In the genomic region with DNA sequence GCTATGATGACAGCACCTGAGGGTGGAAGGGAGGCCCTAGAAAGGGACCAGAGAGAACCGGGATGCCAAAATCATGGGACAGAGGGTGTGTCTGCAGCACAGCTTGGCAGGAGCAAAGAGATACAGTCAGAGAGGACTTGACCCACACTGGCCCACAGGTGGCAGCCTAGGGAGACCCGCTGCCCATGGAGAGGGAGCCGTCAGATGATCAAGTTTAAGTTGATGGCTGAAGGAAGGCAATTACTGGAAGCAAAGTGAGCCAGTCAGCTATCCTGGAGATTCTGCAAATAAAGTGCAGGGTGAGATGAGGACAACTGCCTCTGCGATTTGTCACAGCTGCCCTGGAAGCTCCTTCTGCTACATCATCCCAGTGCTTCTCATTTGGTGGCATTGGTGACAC, we compare ENCODE assay signal across 16 cellular contexts.
DNase-seq lines count a peak whose midpoint lies in the region; ATAC-seq, FAIRE-seq and TF ChIP-seq lines count a peak whose summit lies in the region.
"Had no signal": no experiment of that assay in that cellular context is flagged by ENCODE, and none has a peak within 500 bp of the region (broad histone marks: within the 10 kb centered on the region; RNA-seq: fewer than 3 reads in every experiment).

No MANE protein-coding gene starts in this region.

- BruUV-seq in GM12878 (replicated peaks; lab: Mats Ljungman, UMichigan): no TSS peak

- H3K79me2 ChIP-seq in GM12878 (ENCODE audit: control insufficient read depth, insufficient read depth, low read length): no peaks in the 10 kb centered on the region
- H3K79me2 ChIP-seq: hepatocyte had no signal

- peak; percentile 59; the same call in 2 of the 3 replicates for ATAC-seq in GM12878
- ATAC-seq in HG02973 (IDR thresholded peaks at IDR 0.05; ENCODE audit: unreplicated experiment): no peak
- ATAC-seq: left lung had no signal

- SMC1A ChIA-PET in GM12878 (lab: Charles Lee; ENCODE audit: uncharacterized antibody, unreplicated experiment): no interaction called here

- H3K4me2 ChIP-seq in GM12878 (ENCODE audit: control insufficient read depth, insufficient read depth): no peak overlapping the region
- H3K4me2 ChIP-seq: hepatocyte had no signal

- no peaks in the 10 kb centered on the region for H3K27me3 ChIP-seq in GM12878 (replicated peaks in 1 of 2; ENCODE audit: control insufficient read depth in 2 of 2, insufficient read depth in 2 of 2, low read length in 1 of 2)
- H3K27me3 ChIP-seq: hepatocyte, left lung had no signal

- in situ Hi-C loops in GM12878 (cut with MboI): no loop called here

- WGBS in GM12878 (ENCODE audit: insufficient coverage, insufficient replicate concordance, low lambda C conversion rate, missing lambda C conversion rate): 14% methylated on average over 4 of the region's 4 CpGs

- TF ChIP-seq POLR2A in GM12878 (IDR thresholded peaks at IDR 0.05; ENCODE audit: low read depth, low read length) (no peak), H54 (IDR thresholded peaks at IDR 0.05; ENCODE audit: low read depth, low read length) (no peak)

- H3K4me1 ChIP-seq in GM12878 (ENCODE audit: control insufficient read depth, insufficient read depth, low read length): no peaks in the 10 kb centered on the region
- H3K4me1 ChIP-seq: left lung, SJCRH30 had no signal

- H3K36me3 ChIP-seq in GM12878 (ENCODE audit: control insufficient read depth in 2 of 2, insufficient read depth in 2 of 2, low read length in 1 of 2): no peaks in the 10 kb centered on the region
- H3K36me3 ChIP-seq: left lung, SJCRH30 had no signal

- intact Hi-C loops in GM12878 (cut with micrococcal nuclease; ENCODE audit: unreplicated experiment): no loop called here

- DNase-seq in GM12864 (ENCODE audit: low read depth) (no peak), NCI-H146 (lab: John Stamatoyannopoulos, UW) (peak; percentile 50), GM12878 (ENCODE audit: low read depth, low spot score) (no peak), NCI-H524 treated with DMSO at 0.1 percent for 48 hours (lab: John Stamatoyannopoulos, UW) (no peak), H54 (ENCODE audit: insufficient read length, low spot score) (no peak)
- DNase-seq in NK-92 treated with Interleukin-12 subunit alpha and Interleukin-12 subunit beta, amount 100 ng/mL, for 24 hours (lab: John Stamatoyannopoulos, UW): no peak
- DNase-seq: activated gamma-delta T cell, left lung, NCI-H1436 treated with DMSO at 0.1 percent for 48 hours, NCI-H774, substantia nigra had no signal

- RAD21 ChIA-PET in GM12878 (lab: Charles Lee; ENCODE audit: unreplicated experiment): no interaction called here

- TF ChIP-seq CTCF in 22Rv1 (IDR thresholded peaks at IDR 0.05) (peak; percentile 40), GM12864 (IDR thresholded peaks at IDR 0.05; ENCODE audit: low read depth, low read length, missing control alignments) (peak; percentile 48), GM12878 (IDR thresholded peaks at IDR 0.05 in 2 of 3, conservative IDR thresholded peaks at IDR 0.05 in 1 of 3; ENCODE audit: control insufficient read depth in 2 of 3, extremely low read depth in 1 of 3, insufficient read depth in 1 of 3, low read depth in 3 of 3, low read length in 3 of 3) (peak in 2 of 3 experiments; percentile 3 to 18; a peak in 1 of 6 replicates)

- H3K9me3 ChIP-seq in GM12878 (replicated peaks; ENCODE audit: control insufficient read depth, insufficient read depth, low read length): no peaks in the 10 kb centered on the region
- H3K9me3 ChIP-seq: left lung, SJCRH30 had no signal

- H3K4me3 ChIP-seq in GM12864 (ENCODE audit: low read depth, low read length) (no peak overlapping the region), GM12878 (no peak overlapping the region)
- H3K4me3 ChIP-seq: hepatocyte, left lung, SJCRH30 had no signal

- H4K20me1 ChIP-seq in GM12878 (ENCODE audit: control insufficient read depth, insufficient read depth): no peaks in the 10 kb centered on the region

- no peak for TF ChIP-seq EP300 in GM12878 (IDR thresholded peaks at IDR 0.05; ENCODE audit: borderline replicate concordance in 1 of 2, control insufficient read depth in 1 of 2, low read depth in 2 of 2, low read length in 2 of 2)

- H3K9ac ChIP-seq in GM12878 (ENCODE audit: control insufficient read depth, insufficient read depth, low read length): no peak overlapping the region

- H3K27ac ChIP-seq in 22Rv1 (no peak overlapping the region), GM12878 (ENCODE audit: control insufficient read depth, insufficient read depth) (no peak overlapping the region)
- H3K27ac ChIP-seq: hepatocyte, left lung, SJCRH30 had no signal

- FAIRE-seq in GM12878 (lab: Jason Lieb, UNC): no peak
- no peak for FAIRE-seq in H54 (lab: Jason Lieb, UNC)
- FAIRE-seq: astrocyte had no signal

- CTCF ChIA-PET in GM12878 (lab: Yijun Ruan, JAX): no interaction called here

- no peak overlapping the region for H2AFZ ChIP-seq in GM12878 (ENCODE audit: control insufficient read depth, low read depth, low read length)
- H2AFZ ChIP-seq: hepatocyte had no signal

- no peak for TF ChIP-seq RAD21 in GM12878 (IDR thresholded peaks at IDR 0.05; ENCODE audit: insufficient read depth, low read depth, low read length)

- POLR2A ChIA-PET in GM12878 (lab: Charles Lee): no interaction called here

TF ChIP-seq in GM12878, 131 proteins besides CTCF, POLR2A, EP300 and RAD21:
- TF ChIP-seq ZNF217 (IDR thresholded peaks at IDR 0.05) (no peak), TARDBP (IDR thresholded peaks at IDR 0.05; ENCODE audit: borderline replicate concordance) (no peak), HDGF (IDR thresholded peaks at IDR 0.05) (no peak), NFXL1 (IDR thresholded peaks at IDR 0.05; ENCODE audit: borderline replicate concordance) (no peak), NR2C2 (IDR thresholded peaks at IDR 0.05; ENCODE audit: borderline replicate concordance, control insufficient read depth, insufficient read length, low read depth) (no peak), BHLHE40 (IDR thresholded peaks at IDR 0.05; ENCODE audit: borderline replicate concordance in 1 of 2, low read depth in 2 of 2, low read length in 1 of 2) (no peak), STAT1 (conservative IDR thresholded peaks at IDR 0.05) (no peak), BMI1 (IDR thresholded peaks at IDR 0.05; ENCODE audit: borderline replicate concordance) (no peak), MEF2B (IDR thresholded peaks at IDR 0.05; ENCODE audit: partially characterized antibody, poor library complexity, severe bottlenecking) (no peak)
- TF ChIP-seq, protein P1, sequence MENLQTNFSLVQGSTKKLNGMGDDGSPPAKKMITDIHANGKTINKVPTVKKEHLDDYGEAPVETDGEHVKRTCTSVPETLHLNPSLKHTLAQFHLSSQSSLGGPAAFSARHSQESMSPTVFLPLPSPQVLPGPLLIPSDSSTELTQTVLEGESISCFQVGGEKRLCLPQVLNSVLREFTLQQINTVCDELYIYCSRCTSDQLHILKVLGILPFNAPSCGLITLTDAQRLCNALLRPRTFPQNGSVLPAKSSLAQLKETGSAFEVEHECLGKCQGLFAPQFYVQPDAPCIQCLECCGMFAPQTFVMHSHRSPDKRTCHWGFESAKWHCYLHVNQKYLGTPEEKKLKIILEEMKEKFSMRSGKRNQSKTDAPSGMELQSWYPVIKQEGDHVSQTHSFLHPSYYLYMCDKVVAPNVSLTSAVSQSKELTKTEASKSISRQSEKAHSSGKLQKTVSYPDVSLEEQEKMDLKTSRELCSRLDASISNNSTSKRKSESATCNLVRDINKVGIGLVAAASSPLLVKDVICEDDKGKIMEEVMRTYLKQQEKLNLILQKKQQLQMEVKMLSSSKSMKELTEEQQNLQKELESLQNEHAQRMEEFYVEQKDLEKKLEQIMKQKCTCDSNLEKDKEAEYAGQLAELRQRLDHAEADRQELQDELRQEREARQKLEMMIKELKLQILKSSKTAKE (IDR thresholded peaks at IDR 0.05; ENCODE audit: low read depth, poor library complexity, severe bottlenecking): no peak
- TF ChIP-seq, protein P2, sequence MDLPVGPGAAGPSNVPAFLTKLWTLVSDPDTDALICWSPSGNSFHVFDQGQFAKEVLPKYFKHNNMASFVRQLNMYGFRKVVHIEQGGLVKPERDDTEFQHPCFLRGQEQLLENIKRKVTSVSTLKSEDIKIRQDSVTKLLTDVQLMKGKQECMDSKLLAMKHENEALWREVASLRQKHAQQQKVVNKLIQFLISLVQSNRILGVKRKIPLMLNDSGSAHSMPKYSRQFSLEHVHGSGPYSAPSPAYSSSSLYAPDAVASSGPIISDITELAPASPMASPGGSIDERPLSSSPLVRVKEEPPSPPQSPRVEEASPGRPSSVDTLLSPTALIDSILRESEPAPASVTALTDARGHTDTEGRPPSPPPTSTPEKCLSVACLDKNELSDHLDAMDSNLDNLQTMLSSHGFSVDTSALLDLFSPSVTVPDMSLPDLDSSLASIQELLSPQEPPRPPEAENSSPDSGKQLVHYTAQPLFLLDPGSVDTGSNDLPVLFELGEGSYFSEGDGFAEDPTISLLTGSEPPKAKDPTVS (IDR thresholded peaks at IDR 0.05; ENCODE audit: low read depth, low read length): no peak
